In genomic region chr9:93332317-93332716, GRCh38 we compare ENCODE assay signal across 33 cellular contexts.
"Had no signal": no experiment of that assay in that cellular context is flagged by ENCODE, and none has a peak within 500 bp of the region (broad histone marks: within the 10 kb centered on the region; RNA-seq: fewer than 3 reads in every experiment).

No MANE protein-coding gene starts in this region.

- H3K4me3 ChIP-seq: adrenal gland, body of pancreas, breast epithelium had no signal

- H3K27me3 Mint-ChIP-seq: activated CD4-positive, alpha-beta memory T cell treated with anti-CD3 and anti-CD28 coated beads for 36 hours; activated CD8-positive, alpha-beta T cell treated with anti-CD3 and anti-CD28 coated beads for 36 hours; T-helper 17 cell had no signal

- H3K27ac Mint-ChIP-seq: activated B cell treated with CpG ODN at 0.5 μM for 24 hours; activated CD4-positive, alpha-beta memory T cell treated with anti-CD3 and anti-CD28 coated beads for 36 hours; activated CD4-positive, alpha-beta T cell treated with anti-CD3 and anti-CD28 coated beads, Interleukin-2, amount 10 ng/mL, durations not matched to agents 24 days and 14 days; activated CD8-positive, alpha-beta T cell treated with anti-CD3 and anti-CD28 coated beads for 36 hours; activated naive CD4-positive, alpha-beta T cell treated with anti-CD3 and anti-CD28 coated beads for 36 hours; activated naive CD4-positive, alpha-beta T cell treated with anti-CD3 and anti-CD28 coated beads, Interleukin-2, amount 50 U/mL, for 72 hours; activated naive CD8-positive, alpha-beta T cell treated with anti-CD3 and anti-CD28 coated beads for 36 hours; activated T-cell treated with anti-CD3 and anti-CD28 coated beads, Interleukin-2, amount 50 U/mL, for 72 hours; activated T-helper 1 cell treated with anti-CD3 and anti-CD28 coated beads, Interleukin-12 subunit alpha, Interleukin-12 subunit beta, Interleukin-2, Interleukin-4 antibody, amounts not matched to agents 30 ng/mL and 10 ng/mL and 1 ng/mL, durations not matched to agents 14 hours and 24 hours and 36 hours; activated T-helper 17 cell treated with anti-CD3 and anti-CD28 coated beads, Interleukin-2, amount 50 U/mL, for 72 hours; T-helper 17 cell had no signal

- H3K4me1 Mint-ChIP-seq: activated B cell treated with CpG ODN at 0.5 μM for 24 hours; activated CD4-positive, alpha-beta T cell treated with anti-CD3 and anti-CD28 coated beads, Interleukin-2, amount 10 ng/mL, durations not matched to agents 24 days and 14 days; activated naive CD8-positive, alpha-beta T cell treated with anti-CD3 and anti-CD28 coated beads for 36 hours; activated T-helper 17 cell treated with anti-CD3 and anti-CD28 coated beads, Interleukin-2, amount 50 U/mL, for 72 hours; T-helper 17 cell had no signal

- H3K4me1 ChIP-seq: adrenal gland, body of pancreas, breast epithelium had no signal

- H3K4me3 Mint-ChIP-seq: activated B cell treated with CpG ODN at 0.5 μM for 24 hours; activated CD4-positive, alpha-beta memory T cell treated with anti-CD3 and anti-CD28 coated beads for 36 hours; activated CD4-positive, alpha-beta T cell treated with anti-CD3 and anti-CD28 coated beads, Interleukin-2, amount 10 ng/mL, durations not matched to agents 24 days and 14 days; activated CD8-positive, alpha-beta T cell treated with anti-CD3 and anti-CD28 coated beads for 36 hours; activated naive CD4-positive, alpha-beta T cell treated with anti-CD3 and anti-CD28 coated beads for 36 hours; activated naive CD8-positive, alpha-beta T cell treated with anti-CD3 and anti-CD28 coated beads for 36 hours; activated T-cell treated with anti-CD3 and anti-CD28 coated beads, Interleukin-2, amount 50 U/mL, for 4 hours; activated T-cell treated with anti-CD3 and anti-CD28 coated beads, Interleukin-2, amount 50 U/mL, for 72 hours; activated T-helper 1 cell treated with anti-CD3 and anti-CD28 coated beads, Interleukin-12 subunit alpha, Interleukin-12 subunit beta, Interleukin-2, Interleukin-4 antibody, amounts not matched to agents 30 ng/mL and 10 ng/mL and 1 ng/mL, durations not matched to agents 14 hours and 24 hours and 36 hours; activated T-helper 17 cell treated with anti-CD3 and anti-CD28 coated beads, Interleukin-2, amount 50 U/mL, for 72 hours; T-helper 17 cell had no signal

- H3K9me3 ChIP-seq: adrenal gland, body of pancreas, breast epithelium had no signal

- H3K9me3 Mint-ChIP-seq: activated naive CD8-positive, alpha-beta T cell treated with anti-CD3 and anti-CD28 coated beads for 36 hours; activated T-cell treated with anti-CD3 and anti-CD28 coated beads, Interleukin-2, amount 50 U/mL, for 4 hours; activated T-helper 17 cell treated with anti-CD3 and anti-CD28 coated beads, Interleukin-2, amount 50 U/mL, for 72 hours had no signal

- DNase-seq: activated B cell treated with CpG ODN at 0.5 μM for 24 hours; activated CD4-positive, alpha-beta memory T cell treated with anti-CD3 and anti-CD28 coated beads for 36 hours; activated CD4-positive, alpha-beta T cell treated with anti-CD3 and anti-CD28 coated beads for 4 hours; activated CD4-positive, alpha-beta T cell treated with anti-CD3 and anti-CD28 coated beads, Interleukin-2, amount 10 ng/mL, durations not matched to agents 24 days and 14 days; activated CD4-positive, alpha-beta T cell treated with anti-CD3 and anti-CD28 coated beads, Interleukin-2, amount 50 U/mL, for 1 hour; activated CD4-positive, alpha-beta T cell treated with anti-CD3 and anti-CD28 coated beads, Interleukin-2, amount 50 U/mL, for 4 hours; activated CD4-positive, CD25-positive, alpha-beta regulatory T cell treated with anti-CD3 and anti-CD28 coated beads, Interleukin-2, amount 50 U/mL, for 72 hours; activated CD8-positive, alpha-beta memory T cell treated with anti-CD3 and anti-CD28 coated beads, Interleukin-2, amount 50 U/mL, for 4 hours; activated effector memory CD4-positive, alpha-beta T cell treated with anti-CD3 and anti-CD28 coated beads, Interleukin-2, amount 50 U/mL, for 16 hours; activated gamma-delta T cell treated with Interleukin-2 at 50 U/mL for 16 hours; activated naive CD4-positive, alpha-beta T cell; activated naive CD4-positive, alpha-beta T cell treated with anti-CD3 and anti-CD28 coated beads for 36 hours; activated naive CD4-positive, alpha-beta T cell treated with anti-CD3 and anti-CD28 coated beads, Interleukin-2, amount 50 U/mL, for 16 hours; activated naive CD8-positive, alpha-beta T cell treated with anti-CD3 and anti-CD28 coated beads for 36 hours; activated T-cell treated with anti-CD3 and anti-CD28 coated beads for 4 hours; activated T-cell treated with anti-CD3 and anti-CD28 coated beads, Interleukin-2, amount 50 U/mL, for 1 hour; activated T-cell treated with anti-CD3 and anti-CD28 coated beads, Interleukin-2, amount 50 U/mL, for 4 hours; activated T-cell treated with anti-CD3 and anti-CD28 coated beads, Interleukin-2, amount 50 U/mL, for 72 hours; adrenal gland; amniotic stem cell; aorta; body of pancreas; brain microvascular endothelial cell; central memory CD4-positive, alpha-beta T cell; SW 1271; T-helper 17 cell; T1000 had no signal

- H3K27me3 ChIP-seq: adrenal gland, body of pancreas, brain microvascular endothelial cell, breast epithelium had no signal

- H3K27ac ChIP-seq: adrenal gland, body of pancreas, brain microvascular endothelial cell, breast epithelium, VCaP had no signal

- H3K36me3 Mint-ChIP-seq: activated CD4-positive, alpha-beta memory T cell treated with anti-CD3 and anti-CD28 coated beads for 36 hours; activated naive CD8-positive, alpha-beta T cell treated with anti-CD3 and anti-CD28 coated beads for 36 hours had no signal

- H3K36me3 ChIP-seq: adrenal gland, brain microvascular endothelial cell, breast epithelium had no signal

- ATAC-seq: activated CD8-positive, alpha-beta T cell treated with anti-CD3 and anti-CD28 coated beads for 36 hours; activated naive CD4-positive, alpha-beta T cell treated with anti-CD3 and anti-CD28 coated beads, Interleukin-2, amount 50 U/mL, for 72 hours; activated T-cell treated with anti-CD3 and anti-CD28 coated beads, Interleukin-2, amount 50 U/mL, for 4 hours; activated T-cell treated with anti-CD3 and anti-CD28 coated beads, Interleukin-2, amount 50 U/mL, for 72 hours; activated T-helper 17 cell treated with anti-CD3 and anti-CD28 coated beads, Interleukin-2, amount 50 U/mL, for 72 hours; body of pancreas; T-helper 17 cell had no signal
